In the genomic region with DNA sequence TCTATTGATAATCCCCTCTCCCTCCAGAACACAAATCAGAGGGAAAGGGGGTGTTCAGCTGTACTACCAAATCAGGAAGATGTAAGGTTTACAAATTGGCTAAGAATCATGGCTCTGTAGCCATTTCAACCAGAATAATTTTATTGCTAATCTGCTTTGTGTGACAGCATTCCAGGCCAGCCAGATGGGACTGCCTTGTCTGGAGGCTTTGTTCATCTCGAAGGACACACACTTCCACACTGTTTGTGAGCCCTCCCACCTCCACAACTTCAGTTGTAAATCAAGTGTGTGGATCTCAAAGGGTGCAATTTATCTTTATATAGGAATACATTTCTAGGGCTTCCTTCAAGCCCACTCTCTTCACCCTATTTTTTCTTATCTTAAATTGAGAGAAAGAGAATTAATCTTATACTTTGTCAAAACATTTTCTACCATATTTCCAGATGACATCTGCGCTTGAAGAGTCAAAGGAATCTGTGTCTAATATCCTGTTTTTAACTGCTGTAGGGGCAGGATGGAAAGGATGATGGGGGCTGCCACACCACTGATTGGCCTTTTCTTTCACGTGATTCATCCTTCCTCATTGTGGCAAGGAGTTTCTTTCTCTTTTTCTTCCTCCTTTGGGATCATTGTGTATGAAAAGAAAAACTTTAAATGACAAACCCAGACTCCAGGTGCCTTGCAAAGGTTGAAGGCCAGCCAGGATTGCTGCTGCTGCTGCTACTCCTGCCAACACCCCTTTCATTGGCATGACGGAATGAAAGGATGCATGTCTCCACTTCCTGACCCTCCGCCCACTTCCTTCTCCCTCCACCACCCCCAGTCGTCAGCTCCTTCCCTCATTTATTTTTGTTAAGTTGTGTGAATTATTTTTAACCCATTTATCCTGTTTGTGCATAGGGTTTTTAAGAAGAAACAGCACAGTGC, we compare ENCODE assay signal across 12 cellular contexts. TPM values are rescaled to one million over a fixed set of nuclear protein-coding genes. Genes with fewer than 3 reads are reported as not detected.
DNase-seq lines count a peak whose midpoint lies in the region; TF ChIP-seq lines count a peak whose summit lies in the region.
"Had no signal": no experiment of that assay in that cellular context is flagged by ENCODE, and none has a peak within 500 bp of the region (broad histone marks: within the 10 kb centered on the region; RNA-seq: fewer than 3 reads in every experiment).

No MANE protein-coding gene starts in this region.

- peaks cover 5% of the 10 kb centered on the region for H3F3A ChIP-seq in smooth muscle cell (ENCODE audit: low read depth)

- no peak overlapping the region for H3K9ac ChIP-seq in smooth muscle cell (ENCODE audit: low read depth)

- DNase-seq in left ventricle myocardium inferior, result no peak
- no peak for DNase-seq in cardiac septum (ENCODE audit: low spot score)
- DNase-seq in activated CD4-positive, alpha-beta T cell treated with anti-CD3 and anti-CD28 coated beads, Interleukin-2, amount 50 U/mL, for 48 hours, result peak; percentile 5 to 6
- peak; percentile 63 for DNase-seq in iPS-NIHi7 (ENCODE audit: extremely low spot score)
- no peak for DNase-seq in NCI-H345 treated with DMSO at 0.1 percent for 48 hours (lab: John Stamatoyannopoulos, UW; ENCODE audit: unreplicated experiment)
- no peak for DNase-seq in putamen (ENCODE audit: low spot score)
- DNase-seq in smooth muscle cell (lab: John Stamatoyannopoulos, UW; ENCODE audit: unreplicated experiment), result no peak
- DNase-seq: SIG-M5 had no signal

- TF ChIP-seq CTCF in left ventricle myocardium inferior (IDR thresholded peaks at IDR 0.05; ENCODE audit: borderline replicate concordance) (no peak), smooth muscle cell (IDR thresholded peaks at IDR 0.05; ENCODE audit: borderline replicate concordance, insufficient read depth, poor library complexity, severe bottlenecking) (no peak)

- WGBS in thymus, result 47% methylated on average over 6 of the region's 6 CpGs
- WGBS in smooth muscle cell (ENCODE audit: low lambda C conversion rate), result 58% methylated on average over 6 of the region's 6 CpGs

- no peak overlapping the region for H2AFZ ChIP-seq in smooth muscle cell (ENCODE audit: low read depth)

- no peaks in the 10 kb centered on the region for H3K27me3 ChIP-seq in left ventricle myocardium inferior (ENCODE audit: low read depth)
- H3K27me3 ChIP-seq in thymus (ENCODE audit: control insufficient read depth, insufficient read depth), result no peaks in the 10 kb centered on the region
- no peaks in the 10 kb centered on the region for H3K27me3 ChIP-seq in smooth muscle cell (ENCODE audit: low read depth)

- peak overlapping the region; percentile 23 for H3K27ac ChIP-seq in left ventricle myocardium inferior (replicated peaks)
- H3K27ac ChIP-seq in thymus (ENCODE audit: low read depth), result peak overlapping the region; percentile 55
- no peak overlapping the region for H3K27ac ChIP-seq in smooth muscle cell (ENCODE audit: low read depth)
- H3K27ac ChIP-seq: C4-2B had no signal

- no peaks in the 10 kb centered on the region for H4K20me1 ChIP-seq in smooth muscle cell (ENCODE audit: low read depth)

- intact Hi-C loops in left ventricle myocardium inferior (cut with micrococcal nuclease), result no loop called here
- intact Hi-C loops in cardiac septum (cut with DNase I), result no loop called here

- H3K4me2 ChIP-seq in smooth muscle cell, result no peak overlapping the region

- H3K4me1 ChIP-seq in left ventricle myocardium inferior (peaks cover 13% of the 10 kb centered on the region), thymus (ENCODE audit: control insufficient read depth, insufficient read depth, low read length) (peaks cover 4% of the 10 kb centered on the region), smooth muscle cell (ENCODE audit: low read depth) (peaks cover 17% of the 10 kb centered on the region)

- H3K9me3 ChIP-seq in left ventricle myocardium inferior (replicated peaks) (no peaks in the 10 kb centered on the region), thymus (ENCODE audit: control insufficient read depth) (no peaks in the 10 kb centered on the region), smooth muscle cell (replicated peaks; ENCODE audit: low read depth) (no peaks in the 10 kb centered on the region)

- H3K36me3 ChIP-seq in left ventricle myocardium inferior (peaks cover 20% of the 10 kb centered on the region), thymus (ENCODE audit: control insufficient read depth, insufficient read depth) (peaks cover 3% of the 10 kb centered on the region), smooth muscle cell (ENCODE audit: low read depth) (no peaks in the 10 kb centered on the region)

- no peaks in the 10 kb centered on the region for H3K79me2 ChIP-seq in smooth muscle cell (ENCODE audit: low read depth)

- peak overlapping the region; percentile 23 for H3K4me3 ChIP-seq in left ventricle myocardium inferior
- no peak overlapping the region for H3K4me3 ChIP-seq in thymus (ENCODE audit: low read length)
- no peak overlapping the region for H3K4me3 ChIP-seq in smooth muscle cell

RNA-seq across cellular contexts. Expression of gene OIT3, which starts 6.7 kb away (rescaled TPM):
- total RNA-seq in left ventricle myocardium inferior (not detected), cardiac septum (0.32 TPM), smooth muscle cell (not detected in 2 replicates)
- polyA plus RNA-seq in thymus (0.07 TPM), smooth muscle cell (0.08 TPM in 1 of 2 replicates, not detected in the other)
- total RNA-seq: esophagus mucosa had no signal
- polyA plus RNA-seq: neural cell had no signal

Comparison
In these comparisons a context has a peak if more than half of its experiments do, and no peak if none do; other contexts are left out.
1. DNase-seq: peak in activated CD4-positive, alpha-beta T cell treated with anti-CD3 and anti-CD28 coated beads, Interleukin-2, amount 50 U/mL, for 48 hours (2 of 2) and iPS-NIHi7 (single experiment); none in left ventricle myocardium inferior (single experiment), cardiac septum (single experiment), NCI-H345 treated with DMSO at 0.1 percent for 48 hours (single experiment), putamen (single experiment) and smooth muscle cell (single experiment).